ENCODE assay signal across 8 cellular contexts in the genomic region with DNA sequence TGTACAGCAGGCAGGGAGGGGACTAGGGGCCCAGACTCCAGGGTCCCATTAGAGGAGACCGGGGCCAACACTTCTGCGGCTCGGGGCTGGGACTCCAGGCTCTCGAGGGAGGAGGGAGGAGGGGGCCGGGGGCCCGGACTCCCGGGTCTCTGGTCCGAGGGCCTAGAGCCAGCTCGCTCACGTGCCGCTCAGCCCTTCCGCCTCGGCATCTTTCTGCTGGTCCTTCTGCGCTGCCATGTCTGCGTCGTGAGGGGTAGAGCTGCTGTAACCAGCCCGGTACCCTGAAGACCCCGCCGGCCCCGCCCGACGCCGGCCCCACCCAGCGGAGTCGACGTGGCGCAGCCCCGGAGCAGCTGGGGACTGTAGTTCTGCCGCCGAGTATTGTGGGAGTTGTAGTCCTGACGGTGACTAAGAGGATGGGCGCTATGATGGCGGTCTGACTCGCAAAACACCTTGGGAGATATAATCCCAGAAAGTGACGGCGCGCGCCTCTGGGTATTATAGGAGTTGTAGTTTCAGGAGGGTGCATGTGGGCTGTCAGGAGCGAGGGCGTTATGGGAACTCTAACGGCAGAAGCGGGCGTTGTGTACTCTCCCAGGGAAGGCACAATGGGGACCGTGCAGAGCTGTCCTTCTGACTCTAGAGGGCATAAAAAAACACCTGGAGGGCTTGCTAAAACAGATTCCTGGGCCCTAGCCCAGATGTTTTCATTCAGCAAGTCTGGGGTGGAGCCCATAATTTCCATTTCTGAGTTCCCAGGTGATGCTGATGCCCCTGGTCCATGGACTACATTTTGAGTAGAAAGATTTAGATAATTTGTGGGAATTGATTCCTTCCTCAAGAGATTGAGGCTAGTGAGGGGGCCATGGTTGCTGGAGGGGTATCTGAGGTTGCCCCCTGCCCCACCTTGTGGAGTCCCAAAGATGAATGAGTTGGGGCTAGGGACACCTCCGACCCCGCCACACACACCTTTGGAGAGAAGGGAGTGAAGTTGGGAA.
A peak's percentile ranks its signal among the peaks of the same experiment; 100 is the strongest.
DNase-seq lines count a peak whose midpoint lies in the region; TF ChIP-seq lines count a peak whose summit lies in the region.

Gene RABAC1 (minus strand): TSS at position 266 of the 998 bp plus-strand sequence. CDS start 29 bp downstream, at position 237.

- peaks cover 12% of the 10 kb centered on the region for H3K4me1 ChIP-seq in Loucy (ENCODE audit: insufficient read depth, low read length, poor library complexity, severe bottlenecking)

- peak within 1 kb of the TSS; percentile 44 to 88 (median 84) for H3K27ac Mint-ChIP-seq in nephron
- H3K27ac Mint-ChIP-seq in stimulated activated naive CD8-positive, alpha-beta T cell treated with anti-CD3 and anti-CD28 coated beads, Interleukin-15, Interleukin-2, amounts not matched to agents 100 ng/mL and 50 ng/mL, for 24 hours: peak within 1 kb of the TSS; percentile 89

- TF ChIP-seq POLR2A in Raji (IDR thresholded peaks at IDR 0.05; ENCODE audit: insufficient read depth, low read depth, low read length): peak; percentile 65

- H3K36me3 Mint-ChIP-seq in nephron (ENCODE audit: low read depth): no peaks in the 10 kb centered on the region
- no peaks in the 10 kb centered on the region for H3K36me3 Mint-ChIP-seq in stimulated activated naive CD8-positive, alpha-beta T cell treated with anti-CD3 and anti-CD28 coated beads, Interleukin-15, Interleukin-2, amounts not matched to agents 100 ng/mL and 50 ng/mL, for 24 hours (ENCODE audit: low read depth)

- peak within 1 kb of the TSS; percentile 82 for H3K4me2 ChIP-seq in Loucy (ENCODE audit: low read depth, low read length, poor library complexity, severe bottlenecking)

- H4K20me1 ChIP-seq in Loucy (ENCODE audit: insufficient read depth, low read length, poor library complexity, severe bottlenecking): no peaks in the 10 kb centered on the region

- H3K9ac ChIP-seq in Loucy (ENCODE audit: low read depth, low read length, poor library complexity, severe bottlenecking): peak within 1 kb of the TSS; percentile 80

- no peaks in the 10 kb centered on the region for H3K9me3 ChIP-seq in Loucy (ENCODE audit: insufficient read depth, low read depth, low read length)

- no peaks in the 10 kb centered on the region for H3K27me3 ChIP-seq in Loucy (ENCODE audit: insufficient read depth, low read length, poor library complexity, severe bottlenecking)

- no peaks in the 10 kb centered on the region for H3F3A ChIP-seq in Loucy (ENCODE audit: low read depth)

- H3K79me2 ChIP-seq in Loucy (ENCODE audit: insufficient read depth, low read length): no peaks in the 10 kb centered on the region

- peak within 1 kb of the TSS; percentile 76 for H3K4me3 ChIP-seq in Loucy (ENCODE audit: low read length, poor library complexity, severe bottlenecking)
- H3K4me3 ChIP-seq in fibroblast of pulmonary artery (replicated peaks; ENCODE audit: low read depth, low read length): peak within 1 kb of the TSS; percentile 93

- no peaks in the 10 kb centered on the region for H3K36me3 ChIP-seq in Loucy (ENCODE audit: insufficient read depth, low read length)

- DNase-seq in EH (ENCODE audit: low read depth) (peak; percentile 95), GOT3 (lab: John Stamatoyannopoulos, UW) (peak; percentile 47), fibroblast of pulmonary artery (ENCODE audit: low read depth) (peak; percentile 92)
- DNase-seq in activated T-helper 9 cell treated with anti-CD3 and anti-CD28 coated beads, Interleukin-2, amount 50 U/mL, for 16 hours (ENCODE audit: low read depth): peak; percentile 79

- H3K4me3 Mint-ChIP-seq in nephron: peak within 1 kb of the TSS; percentile 88 to 93 (median 90)
- H3K4me3 Mint-ChIP-seq in stimulated activated naive CD8-positive, alpha-beta T cell treated with anti-CD3 and anti-CD28 coated beads, Interleukin-15, Interleukin-2, amounts not matched to agents 100 ng/mL and 50 ng/mL, for 24 hours: peak within 1 kb of the TSS; percentile 97

- TF ChIP-seq CTCF in Loucy (conservative IDR thresholded peaks at IDR 0.05; ENCODE audit: low read length) (peak; percentile 59), fibroblast of pulmonary artery (IDR thresholded peaks at IDR 0.05; ENCODE audit: low read length, missing control alignments) (peak; percentile 19), nephron (IDR thresholded peaks at IDR 0.05; ENCODE audit: unreplicated experiment in 3 of 3) (peak in 1 of 3 experiments; percentile 9)

- H3K9me2 ChIP-seq in Loucy (replicated peaks; ENCODE audit: low read depth, low read length): no peaks in the 10 kb centered on the region

- peaks cover 12% of the 10 kb centered on the region for H3K4me1 Mint-ChIP-seq in nephron
- peaks cover 17% of the 10 kb centered on the region for H3K4me1 Mint-ChIP-seq in stimulated activated naive CD8-positive, alpha-beta T cell treated with anti-CD3 and anti-CD28 coated beads, Interleukin-15, Interleukin-2, amounts not matched to agents 100 ng/mL and 50 ng/mL, for 24 hours (ENCODE audit: low read depth)

- no peaks in the 10 kb centered on the region for H3K9me3 Mint-ChIP-seq in nephron
- no peaks in the 10 kb centered on the region for H3K9me3 Mint-ChIP-seq in stimulated activated naive CD8-positive, alpha-beta T cell treated with anti-CD3 and anti-CD28 coated beads, Interleukin-15, Interleukin-2, amounts not matched to agents 100 ng/mL and 50 ng/mL, for 24 hours

- H3K27me3 Mint-ChIP-seq in nephron (ENCODE audit: low read depth): no peaks in the 10 kb centered on the region
- no peaks in the 10 kb centered on the region for H3K27me3 Mint-ChIP-seq in stimulated activated naive CD8-positive, alpha-beta T cell treated with anti-CD3 and anti-CD28 coated beads, Interleukin-15, Interleukin-2, amounts not matched to agents 100 ng/mL and 50 ng/mL, for 24 hours

- H2AFZ ChIP-seq in Loucy (ENCODE audit: low read length): peak within 1 kb of the TSS; percentile 89

Comparison
In these comparisons a context has a peak if more than half of its experiments do, and no peak if none do; other contexts are left out.
1. Peak in every context shown above with its lines: DNase-seq and H3K4me3 ChIP-seq.